In the genomic region with DNA sequence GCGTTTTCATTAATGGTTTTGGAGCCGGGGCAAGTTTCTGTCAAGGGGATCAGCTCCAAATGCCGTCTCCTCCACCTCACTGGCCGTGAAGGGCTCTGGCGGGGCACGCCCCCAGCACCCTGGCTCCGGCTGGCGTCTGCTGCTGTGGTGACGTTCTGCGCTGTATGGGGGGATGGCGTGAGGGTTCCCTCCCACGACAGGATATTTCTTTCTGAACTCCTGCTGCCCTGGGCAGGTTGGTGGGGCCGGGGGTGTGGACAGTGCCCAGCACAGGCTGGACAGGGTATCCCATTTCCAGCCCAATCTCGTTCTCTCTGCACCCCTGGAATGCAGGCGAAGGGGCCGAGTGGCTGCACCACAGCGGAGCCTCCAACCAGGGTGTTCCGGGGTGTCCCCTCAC, we compare ENCODE assay signal across 7 cellular contexts.
A peak's percentile ranks its signal among the peaks of the same experiment; 100 is the strongest.
DNase-seq lines count a peak whose midpoint lies in the region; ATAC-seq and TF ChIP-seq lines count a peak whose summit lies in the region.
"Not testable (repeated sequence)": the region's sequence is repeated elsewhere in the genome, so short reads cannot be mapped to it uniquely, and the experiment has no call there.

No MANE protein-coding gene starts in this region.

- intact Hi-C loops in dendritic cell treated with granulocyte-macrophage colony-stimulating factor and Interleukin-4, amounts not matched to agents 40 ng/mL and 50 ng/mL, for 4 days (cut with micrococcal nuclease) = loop anchor here (5.0 kb wide), 1 partner anchor 60 kb away; no protein-coding TSS in a partner anchor
- intact Hi-C loops in left cardiac atrium (cut with DNase I); lower lobe of right lung (cut with DNase I); posterior vena cava (cut with DNase I); upper lobe of right lung (cut with DNase I): not testable (repeated sequence)

- not testable (repeated sequence) for H3K4me3 ChIP-seq in lower lobe of right lung, upper lobe of right lung

- not testable (repeated sequence) for H3K36me3 Mint-ChIP-seq in activated naive CD8-positive, alpha-beta T cell treated with anti-CD3 and anti-CD28 coated beads, Interleukin-2, amount 10 ng/mL, durations not matched to agents 7 days and 5 days
- H3K36me3 Mint-ChIP-seq in dendritic cell treated with granulocyte-macrophage colony-stimulating factor and Interleukin-4, amounts not matched to agents 40 ng/mL and 50 ng/mL, for 4 days (ENCODE audit: low read depth) = peaks cover 18% of the 10 kb centered on the region

- POLR2A ChIA-PET in activated naive CD8-positive, alpha-beta T cell treated with anti-CD3 and anti-CD28 coated beads, Interleukin-2, amount 10 ng/mL, durations not matched to agents 7 days and 5 days (lab: Charles Lee) = not testable (repeated sequence)

- DNase-seq in activated naive CD8-positive, alpha-beta T cell treated with anti-CD3 and anti-CD28 coated beads, Interleukin-2, amount 10 ng/mL, durations not matched to agents 7 days and 5 days = peak; percentile 16
- not testable (repeated sequence) for DNase-seq in left cardiac atrium, lower lobe of right lung
- DNase-seq in left kidney (ENCODE audit: low read depth, low spot score) = peak; percentile 48
- peak; percentile 85 for DNase-seq in posterior vena cava (ENCODE audit: low spot score)
- peak; percentile 69 for DNase-seq in upper lobe of right lung

- ATAC-seq in activated naive CD8-positive, alpha-beta T cell treated with anti-CD3 and anti-CD28 coated beads, Interleukin-2, amount 10 ng/mL, durations not matched to agents 7 days and 5 days (ENCODE audit: low read depth) = not testable (repeated sequence)
- ATAC-seq in left cardiac atrium = peak; percentile 38 to 62
- peak; percentile 45 to 46 for ATAC-seq in lower lobe of right lung
- ATAC-seq in upper lobe of right lung = peak; percentile 36

- not testable (repeated sequence) for H3K36me3 ChIP-seq in lower lobe of right lung, upper lobe of right lung

- not testable (repeated sequence) for H3K27ac ChIP-seq in lower lobe of right lung
- peak overlapping the region; percentile 79 for H3K27ac ChIP-seq in upper lobe of right lung

- H3K27me3 Mint-ChIP-seq in activated naive CD8-positive, alpha-beta T cell treated with anti-CD3 and anti-CD28 coated beads, Interleukin-2, amount 10 ng/mL, durations not matched to agents 7 days and 5 days = not testable (repeated sequence)
- peaks cover 72% of the 10 kb centered on the region for H3K27me3 Mint-ChIP-seq in dendritic cell treated with granulocyte-macrophage colony-stimulating factor and Interleukin-4, amounts not matched to agents 40 ng/mL and 50 ng/mL, for 4 days

- peaks cover 19% of the 10 kb centered on the region for H3K4me1 ChIP-seq in lower lobe of right lung
- H3K4me1 ChIP-seq in upper lobe of right lung = not testable (repeated sequence)

- not testable (repeated sequence) for H3K27me3 ChIP-seq in lower lobe of right lung (ENCODE audit: low read depth); upper lobe of right lung

- H3K4me1 Mint-ChIP-seq in activated naive CD8-positive, alpha-beta T cell treated with anti-CD3 and anti-CD28 coated beads, Interleukin-2, amount 10 ng/mL, durations not matched to agents 7 days and 5 days = not testable (repeated sequence)
- peaks cover 41% of the 10 kb centered on the region for H3K4me1 Mint-ChIP-seq in dendritic cell treated with granulocyte-macrophage colony-stimulating factor and Interleukin-4, amounts not matched to agents 40 ng/mL and 50 ng/mL, for 4 days (ENCODE audit: low read depth)

- H3K9me3 ChIP-seq in lower lobe of right lung, upper lobe of right lung: not testable (repeated sequence)

- TF ChIP-seq CTCF in lower lobe of right lung (IDR thresholded peaks at IDR 0.05); upper lobe of right lung (IDR thresholded peaks at IDR 0.05): not testable (repeated sequence)

- H3K4me3 Mint-ChIP-seq in activated naive CD8-positive, alpha-beta T cell treated with anti-CD3 and anti-CD28 coated beads, Interleukin-2, amount 10 ng/mL, durations not matched to agents 7 days and 5 days; dendritic cell treated with granulocyte-macrophage colony-stimulating factor and Interleukin-4, amounts not matched to agents 40 ng/mL and 50 ng/mL, for 4 days: not testable (repeated sequence)

- not testable (repeated sequence) for H3K9me3 Mint-ChIP-seq in activated naive CD8-positive, alpha-beta T cell treated with anti-CD3 and anti-CD28 coated beads, Interleukin-2, amount 10 ng/mL, durations not matched to agents 7 days and 5 days; dendritic cell treated with granulocyte-macrophage colony-stimulating factor and Interleukin-4, amounts not matched to agents 40 ng/mL and 50 ng/mL, for 4 days

- H3K27ac Mint-ChIP-seq in activated naive CD8-positive, alpha-beta T cell treated with anti-CD3 and anti-CD28 coated beads, Interleukin-2, amount 10 ng/mL, durations not matched to agents 7 days and 5 days = not testable (repeated sequence)
- H3K27ac Mint-ChIP-seq in dendritic cell treated with granulocyte-macrophage colony-stimulating factor and Interleukin-4, amounts not matched to agents 40 ng/mL and 50 ng/mL, for 4 days = peak overlapping the region; percentile 81
